Comparison of ENCODE assay signal across 9 cellular contexts in genomic region chr14:90330203-90331196, GRCh38. TPM values are rescaled to one million over a fixed set of nuclear protein-coding genes. Genes with fewer than 3 reads are reported as not detected.
DNase-seq lines count a peak whose midpoint lies in the region; ATAC-seq and TF ChIP-seq lines count a peak whose summit lies in the region.
"Had no signal": no experiment of that assay in that cellular context is flagged by ENCODE, and none has a peak within 500 bp of the region (broad histone marks: within the 10 kb centered on the region; RNA-seq: fewer than 3 reads in every experiment).

No MANE protein-coding gene starts in this region.

- no peak for TF ChIP-seq POLR2A in stomach (IDR thresholded peaks at IDR 0.05)

- H3K9ac ChIP-seq in iPS-18a (ENCODE audit: low read length), result peak overlapping the region; percentile 81

- no peak for DNase-seq in T-helper 1 cell
- DNase-seq in activated CD8-positive, alpha-beta T cell treated with anti-CD3 and anti-CD28 coated beads for 36 hours, result no peak
- DNase-seq in stomach, result no peak
- no peak for DNase-seq in activated CD4-positive, CD25-positive, alpha-beta regulatory T cell (lab: John Stamatoyannopoulos, UW)
- DNase-seq: ACHN had no signal

- CTCF ChIA-PET in activated CD8-positive, alpha-beta T cell treated with anti-CD3 and anti-CD28 coated beads for 36 hours (lab: Charles Lee), result interaction anchor here (1.3 to 1.4 kb wide), 3 partner anchors 9 to 70 kb away, joined by 3 to 4 read pairs (median 4); no protein-coding TSS in a partner anchor

- H3K36me3 Mint-ChIP-seq in T-helper 1 cell treated with Interleukin-12 subunit alpha and Interleukin-12 subunit beta and Interleukin-4 antibody, amounts not matched to agents 30 μg/mL and 1 μg/mL, for 36 hours (ENCODE audit: low read depth), result peaks cover 2% of the 10 kb centered on the region
- peaks cover 13% of the 10 kb centered on the region for H3K36me3 Mint-ChIP-seq in activated CD8-positive, alpha-beta T cell treated with anti-CD3 and anti-CD28 coated beads for 36 hours (ENCODE audit: low read depth)

- POLR2A ChIA-PET in activated CD8-positive, alpha-beta T cell treated with anti-CD3 and anti-CD28 coated beads for 36 hours (lab: Charles Lee), result interaction anchor here (0.9 to 2.5 kb wide), 6 partner anchors 9 to 153 kb away, joined by 3 to 22 read pairs (median 6); partner anchors contain the start of gene CALM1

- H3K27ac ChIP-seq in iPS-18a (ENCODE audit: low read length) (no peak overlapping the region), stomach (peak overlapping the region in 4 of 5 donors; percentile 84 to 91 (median 89))

- H3K9me3 ChIP-seq in iPS-18a (ENCODE audit: control insufficient read depth, low read depth, low read length) (no peaks in the 10 kb centered on the region), stomach (no peaks in the 10 kb centered on the region)

- no peak for TF ChIP-seq EP300 in stomach (IDR thresholded peaks at IDR 0.05)

- ATAC-seq in activated CD8-positive, alpha-beta T cell treated with anti-CD3 and anti-CD28 coated beads for 36 hours, result no peak
- ATAC-seq in GM21526 (IDR thresholded peaks at IDR 0.05; ENCODE audit: low FRiP score, unreplicated experiment), result no peak
- no peak for ATAC-seq in HG03175 (IDR thresholded peaks at IDR 0.05; ENCODE audit: unreplicated experiment)

- H3K36me3 ChIP-seq in iPS-18a (ENCODE audit: control insufficient read depth, low read depth, low read length) (no peaks in the 10 kb centered on the region), stomach (no peaks in the 10 kb centered on the region)

- H3K4me1 ChIP-seq in iPS-18a (ENCODE audit: control insufficient read depth, low read depth, low read length) (peaks cover 12% of the 10 kb centered on the region), stomach (peaks cover 0 to 41% (median 24%) of the 10 kb centered on the region in 4 donors)

- no peak for TF ChIP-seq CTCF in activated CD8-positive, alpha-beta T cell treated with anti-CD3 and anti-CD28 coated beads for 36 hours (IDR thresholded peaks at IDR 0.05)
- no peak for TF ChIP-seq CTCF in stomach (IDR thresholded peaks at IDR 0.05)

- H3K4me3 ChIP-seq in iPS-18a (ENCODE audit: low read length) (peak overlapping the region; percentile 89), stomach (peak overlapping the region; percentile 63 to 73 (median 68))

- WGBS in stomach, 5 donors, result 93 to 95% (median 94%) methylated on average over 15 of the region's 15 CpGs

- H3K4me1 Mint-ChIP-seq in T-helper 1 cell treated with Interleukin-12 subunit alpha and Interleukin-12 subunit beta and Interleukin-4 antibody, amounts not matched to agents 30 μg/mL and 1 μg/mL, for 36 hours (ENCODE audit: low read depth), result peaks cover 20% of the 10 kb centered on the region
- peaks cover 32% of the 10 kb centered on the region for H3K4me1 Mint-ChIP-seq in activated CD8-positive, alpha-beta T cell treated with anti-CD3 and anti-CD28 coated beads for 36 hours (ENCODE audit: low read depth)

- no peaks in the 10 kb centered on the region for H3K9me3 Mint-ChIP-seq in T-helper 1 cell treated with Interleukin-12 subunit alpha and Interleukin-12 subunit beta and Interleukin-4 antibody, amounts not matched to agents 30 μg/mL and 1 μg/mL, for 36 hours
- no peaks in the 10 kb centered on the region for H3K9me3 Mint-ChIP-seq in activated CD8-positive, alpha-beta T cell treated with anti-CD3 and anti-CD28 coated beads for 36 hours

- H3K27me3 ChIP-seq in iPS-18a (ENCODE audit: control insufficient read depth, insufficient read depth, low read length), result peaks cover 25% of the 10 kb centered on the region
- peaks cover 0 to 11% (median 0%) of the 10 kb centered on the region in 3 donors for H3K27me3 ChIP-seq in stomach

- peak overlapping the region; percentile 88 for H3K27ac Mint-ChIP-seq in T-helper 1 cell treated with Interleukin-12 subunit alpha and Interleukin-12 subunit beta and Interleukin-4 antibody, amounts not matched to agents 30 μg/mL and 1 μg/mL, for 36 hours
- H3K27ac Mint-ChIP-seq in activated CD8-positive, alpha-beta T cell treated with anti-CD3 and anti-CD28 coated beads for 36 hours, result peak overlapping the region; percentile 92

- H3K27me3 Mint-ChIP-seq in T-helper 1 cell treated with Interleukin-12 subunit alpha and Interleukin-12 subunit beta and Interleukin-4 antibody, amounts not matched to agents 30 μg/mL and 1 μg/mL, for 36 hours (ENCODE audit: low read depth), result peaks cover 13% of the 10 kb centered on the region
- H3K27me3 Mint-ChIP-seq in activated CD8-positive, alpha-beta T cell treated with anti-CD3 and anti-CD28 coated beads for 36 hours, result peaks cover 3% of the 10 kb centered on the region

- intact Hi-C loops in activated CD8-positive, alpha-beta T cell treated with anti-CD3 and anti-CD28 coated beads for 36 hours (cut with micrococcal nuclease), result loop anchor here (1.0 to 5.0 kb wide), 2 partner anchors 53 to 67 kb away; partner anchors contain the start of gene CALM1
- intact Hi-C loops in stomach (cut with DNase I; ENCODE audit: low total_unique reads), result no loop called here

- peak overlapping the region; percentile 94 for H3K4me3 Mint-ChIP-seq in T-helper 1 cell treated with Interleukin-12 subunit alpha and Interleukin-12 subunit beta and Interleukin-4 antibody, amounts not matched to agents 30 μg/mL and 1 μg/mL, for 36 hours
- peak overlapping the region; percentile 92 for H3K4me3 Mint-ChIP-seq in activated CD8-positive, alpha-beta T cell treated with anti-CD3 and anti-CD28 coated beads for 36 hours

RNA-seq across cellular contexts. Expression of gene NRDE2, which starts 1.2 kb away (rescaled TPM):
- total RNA-seq in activated CD8-positive, alpha-beta T cell treated with anti-CD3 and anti-CD28 coated beads for 36 hours, result 10 to 100 TPM; 19.2 to 21.0 TPM
- 10 to 100 TPM in 4 of 5 donors, 1 to 10 TPM in 1; 8.9 to 34.8 (median 29.2) TPM for total RNA-seq in stomach
- polyA plus RNA-seq in stomach, result 1 to 10 TPM; 5.7 to 9.0 (median 7.3) TPM
